8 cellular contexts compared by ENCODE assay signal in genomic region chr17:46771601-46772012, GRCh38. TPM values are rescaled to one million over a fixed set of nuclear protein-coding genes. Genes with fewer than 3 reads are reported as not detected.
DNase-seq lines count a peak whose midpoint lies in the region; ATAC-seq and TF ChIP-seq lines count a peak whose summit lies in the region.

No MANE protein-coding gene starts in this region.

- POLR2A ChIA-PET in activated CD4-positive, alpha-beta T cell treated with anti-CD3 and anti-CD28 coated beads for 36 hours (lab: Charles Lee) = no interaction called here

- no peaks in the 10 kb centered on the region for H3K9me3 Mint-ChIP-seq in activated CD4-positive, alpha-beta T cell treated with anti-CD3 and anti-CD28 coated beads for 36 hours (ENCODE audit: low read depth)

- peaks cover 26% of the 10 kb centered on the region for H3K79me2 ChIP-seq in mesendoderm (ENCODE audit: control insufficient read depth, insufficient read depth, low read length)

- intact Hi-C loops in activated CD4-positive, alpha-beta T cell treated with anti-CD3 and anti-CD28 coated beads for 36 hours (cut with DNase I, micrococcal nuclease) = loop anchor here in 1 of 2 experiments (5.0 kb wide), 1 partner anchor 51 kb away; no protein-coding TSS in a partner anchor
- intact Hi-C loops in colonic mucosa (cut with DNase I) = no loop called here

- H3K4me2 ChIP-seq in mesendoderm (ENCODE audit: low read length) = no peak overlapping the region

- no peak overlapping the region for H3K27ac Mint-ChIP-seq in activated CD4-positive, alpha-beta T cell treated with anti-CD3 and anti-CD28 coated beads for 36 hours

- H4K5ac ChIP-seq in mesendoderm (ENCODE audit: low read length) = no peak overlapping the region

- H2BK5ac ChIP-seq in mesendoderm (ENCODE audit: low read length) = no peak overlapping the region

- CTCF ChIA-PET in activated CD4-positive, alpha-beta T cell treated with anti-CD3 and anti-CD28 coated beads for 36 hours (lab: Charles Lee) = interaction anchor here (1.0 kb wide), 1 partner anchor 31 kb away, joined by 3 read pairs; no protein-coding TSS in a partner anchor

- WGBS in mesendoderm (ENCODE audit: extremely low coverage, insufficient coverage, low lambda C conversion rate) = no CpG with 5 or more reads among the region's 80 CpGs

- H3K4me1 Mint-ChIP-seq in activated CD4-positive, alpha-beta T cell treated with anti-CD3 and anti-CD28 coated beads for 36 hours = peaks cover 5% of the 10 kb centered on the region

- H3K79me1 ChIP-seq in mesendoderm (ENCODE audit: low read length) = peaks cover 34% of the 10 kb centered on the region

- H4K8ac ChIP-seq in mesendoderm (ENCODE audit: low read depth, low read length) = no peak overlapping the region

- TF ChIP-seq CTCF in colonic mucosa (IDR thresholded peaks at IDR 0.05) = no peak

- H3K36me3 ChIP-seq in colonic mucosa (no peaks in the 10 kb centered on the region), mesendoderm (ENCODE audit: control insufficient read depth, insufficient read depth, low read length) (peaks cover 12% of the 10 kb centered on the region)

- H2BK15ac ChIP-seq in mesendoderm (replicated peaks; ENCODE audit: low read depth) = no peak overlapping the region

- no peak overlapping the region for H3K23ac ChIP-seq in mesendoderm (ENCODE audit: low read length)

- peaks cover 20% of the 10 kb centered on the region for H3K27me3 Mint-ChIP-seq in activated CD4-positive, alpha-beta T cell treated with anti-CD3 and anti-CD28 coated beads for 36 hours

- H3K18ac ChIP-seq in mesendoderm (ENCODE audit: low read length) = peak overlapping the region; percentile 95

- H3K4me3 ChIP-seq in colonic mucosa (peak overlapping the region; percentile 51), mesendoderm (ENCODE audit: low read length) (no peak overlapping the region)

- peak overlapping the region; percentile 95 for H2BK120ac ChIP-seq in mesendoderm (ENCODE audit: low read depth, low read length)

- ATAC-seq in activated CD4-positive, alpha-beta T cell treated with anti-CD3 and anti-CD28 coated beads for 36 hours = peak; percentile 20
- ATAC-seq in HG02840 (IDR thresholded peaks at IDR 0.05; ENCODE audit: low FRiP score, unreplicated experiment) = no peak

- DNase-seq in activated CD4-positive, alpha-beta T cell treated with anti-CD3 and anti-CD28 coated beads for 36 hours = no peak
- no peak for DNase-seq in activated CD4-positive, alpha-beta T cell treated with anti-CD3 and anti-CD28 coated beads for 48 hours
- peak; percentile 69 for DNase-seq in NCI-H2227 (lab: John Stamatoyannopoulos, UW; ENCODE audit: unreplicated experiment)
- DNase-seq in colonic mucosa = no peak
- peak; percentile 66 for DNase-seq in mesendoderm
- no peak for DNase-seq in DMS153 (lab: John Stamatoyannopoulos, UW)
- no peak for DNase-seq in GOT3 (lab: John Stamatoyannopoulos, UW)

- no peaks in the 10 kb centered on the region for H3K27me3 ChIP-seq in colonic mucosa
- no peaks in the 10 kb centered on the region for H3K27me3 ChIP-seq in mesendoderm (ENCODE audit: insufficient read depth, low read length, poor library complexity)

- H3K56ac ChIP-seq in mesendoderm (ENCODE audit: low read length) = peak overlapping the region; percentile 95

- no peak overlapping the region for H2AK5ac ChIP-seq in mesendoderm (ENCODE audit: low read length)

- H3K27ac ChIP-seq in colonic mucosa = no peak overlapping the region
- peak overlapping the region; percentile 98 for H3K27ac ChIP-seq in mesendoderm (ENCODE audit: low read depth, low read length)

- H3K4me1 ChIP-seq in colonic mucosa = no peaks in the 10 kb centered on the region
- peaks cover 25% of the 10 kb centered on the region for H3K4me1 ChIP-seq in mesendoderm (ENCODE audit: control insufficient read depth, low read depth, low read length)

- H3K9ac ChIP-seq in colonic mucosa (ENCODE audit: low read depth in 2 of 2, low read length in 2 of 2) = peak overlapping the region in 1 of 2 donors; percentile 56
- H3K9ac ChIP-seq in mesendoderm (ENCODE audit: low read length) = peak overlapping the region; percentile 79

- no peaks in the 10 kb centered on the region for H3K9me3 ChIP-seq in colonic mucosa

- peak overlapping the region; percentile 98 for H3K4ac ChIP-seq in mesendoderm (ENCODE audit: low read depth, low read length)

- H3K4me3 Mint-ChIP-seq in activated CD4-positive, alpha-beta T cell treated with anti-CD3 and anti-CD28 coated beads for 36 hours = no peak overlapping the region

- H3K36me3 Mint-ChIP-seq in activated CD4-positive, alpha-beta T cell treated with anti-CD3 and anti-CD28 coated beads for 36 hours (ENCODE audit: low read depth) = no peaks in the 10 kb centered on the region

RNA-seq across cellular contexts. Expression of gene WNT3, which starts 46.9 kb away (rescaled TPM):
- total RNA-seq in activated CD4-positive, alpha-beta T cell treated with anti-CD3 and anti-CD28 coated beads for 36 hours = under 1 TPM; 0.09 to 0.12 TPM
- 1 to 10 TPM in 1 of 2 donors, under 1 TPM in 1; 0.64 to 1.0 TPM for total RNA-seq in colonic mucosa
- polyA plus RNA-seq in mesendoderm (2013, experiment 1 of 2) = 50.0 TPM
- 49.3 TPM for polyA plus RNA-seq in mesendoderm (2013, experiment 2 of 2)

Comparison
In these comparisons a context has a peak if more than half of its experiments do, and no peak if none do; other contexts are left out.
1. DNase-seq: peak in NCI-H2227 (single experiment) and mesendoderm (single experiment); none in activated CD4-positive, alpha-beta T cell treated with anti-CD3 and anti-CD28 coated beads for 36 hours (single experiment), activated CD4-positive, alpha-beta T cell treated with anti-CD3 and anti-CD28 coated beads for 48 hours (single experiment), colonic mucosa (single experiment), DMS153 (single experiment) and GOT3 (single experiment).